In the genomic region with DNA sequence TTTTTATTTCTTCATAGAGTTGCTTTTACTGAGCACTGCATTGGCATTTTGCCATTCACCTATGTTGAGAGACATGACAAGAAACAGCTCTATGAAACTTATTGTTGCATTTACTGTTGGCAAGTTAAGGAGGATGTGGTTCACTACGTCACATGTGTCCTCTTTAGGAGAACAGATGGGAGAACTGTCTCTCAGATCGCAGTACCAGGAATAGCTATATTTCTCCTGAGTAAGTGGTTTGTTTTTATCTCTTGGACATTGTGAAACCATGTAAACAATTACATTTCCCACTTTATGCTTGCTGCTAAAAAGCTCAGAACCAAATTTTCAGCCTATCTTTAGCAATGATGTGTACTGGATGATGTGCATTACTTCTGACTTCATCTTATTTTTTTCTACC, we compare ENCODE assay signal across 9 cellular contexts. TPM values are rescaled to one million over a fixed set of nuclear protein-coding genes. Genes with fewer than 3 reads are reported as not detected.
DNase-seq lines count a peak whose midpoint lies in the region; ATAC-seq and TF ChIP-seq lines count a peak whose summit lies in the region.
"Had no signal": no experiment of that assay in that cellular context is flagged by ENCODE, and none has a peak within 500 bp of the region (broad histone marks: within the 10 kb centered on the region; RNA-seq: fewer than 3 reads in every experiment).

No MANE protein-coding gene starts in this region.

- H3K27ac ChIP-seq in heart right ventricle (peak overlapping the region in 4 of 10 donors; percentile 17 to 59 (median 44)), vagina (peak overlapping the region; percentile 20)

- intact Hi-C loops in heart right ventricle (cut with DNase I) (loop anchor here in 1 of 10 donors (10.0 kb wide), 1 partner anchor 90 kb away; the partner anchor contains the start of gene PDE3B), vagina (cut with DNase I) (no loop called here)

- TF ChIP-seq CTCF in heart right ventricle (IDR thresholded peaks at IDR 0.05) (no peak), vagina (IDR thresholded peaks at IDR 0.05) (no peak)

- 29 to 41% methylated on average over 2 of the region's 2 CpGs for WGBS in heart right ventricle, 2 donors

- H3K27me3 Mint-ChIP-seq in activated naive CD4-positive, alpha-beta T cell treated with anti-CD3 and anti-CD28 coated beads, Interleukin-2, amount 50 U/mL, for 24 hours: no peaks in the 10 kb centered on the region

- peak overlapping the region; percentile 96 for H3K27ac Mint-ChIP-seq in activated naive CD4-positive, alpha-beta T cell treated with anti-CD3 and anti-CD28 coated beads, Interleukin-2, amount 50 U/mL, for 24 hours

- H3K4me3 ChIP-seq in heart right ventricle (no peak overlapping the region), vagina (no peak overlapping the region)

- H3K36me3 ChIP-seq in heart right ventricle (no peaks in the 10 kb centered on the region), vagina (no peaks in the 10 kb centered on the region)

- peak in 6 of 8 donors; percentile 65 to 84 (median 78) for ATAC-seq in heart right ventricle

- H3K27me3 ChIP-seq in heart right ventricle (no peaks in the 10 kb centered on the region), vagina (no peaks in the 10 kb centered on the region)

- H3K4me1 ChIP-seq in heart right ventricle (peaks cover 0 to 35% (median 11%) of the 10 kb centered on the region in 9 donors), vagina (no peaks in the 10 kb centered on the region)

- no peak for TF ChIP-seq POLR2A in vagina (IDR thresholded peaks at IDR 0.05)

- H3K36me3 Mint-ChIP-seq in activated naive CD4-positive, alpha-beta T cell treated with anti-CD3 and anti-CD28 coated beads, Interleukin-2, amount 50 U/mL, for 24 hours: peaks cover 24% of the 10 kb centered on the region

- in situ Hi-C loops in SK-MEL-5 (cut with HindIII; ENCODE audit: low pct_unique_long_range_greater_than_20kb, low sequenced_read_pairs): no loop called here

- no peaks in the 10 kb centered on the region for H3K9me3 ChIP-seq in heart right ventricle
- no peaks in the 10 kb centered on the region for H3K9me3 ChIP-seq in vagina

- peaks cover 59% of the 10 kb centered on the region for H3K4me1 Mint-ChIP-seq in activated naive CD4-positive, alpha-beta T cell treated with anti-CD3 and anti-CD28 coated beads, Interleukin-2, amount 50 U/mL, for 24 hours

- peaks cover 13% of the 10 kb centered on the region for H3K9me3 Mint-ChIP-seq in activated naive CD4-positive, alpha-beta T cell treated with anti-CD3 and anti-CD28 coated beads, Interleukin-2, amount 50 U/mL, for 24 hours

- H3K4me3 Mint-ChIP-seq in activated naive CD4-positive, alpha-beta T cell treated with anti-CD3 and anti-CD28 coated beads, Interleukin-2, amount 50 U/mL, for 24 hours: peak overlapping the region; percentile 64

- DNase-seq in activated naive CD4-positive, alpha-beta T cell treated with anti-CD3 and anti-CD28 coated beads, Interleukin-2, amount 50 U/mL, for 16 hours: no peak
- DNase-seq in SK-MEL-5 (ENCODE audit: low read depth, low spot score) (peak; percentile 82), heart right ventricle (peak in 1 of 2 donors; percentile 24), vagina (ENCODE audit: extremely low spot score in 2 of 2) (no peak), NCI-H146 (lab: John Stamatoyannopoulos, UW) (no peak), islet precursor cell (no peak)
- DNase-seq in activated effector memory CD4-positive, alpha-beta T cell treated with anti-CD3 and anti-CD28 coated beads, Interleukin-2, amount 50 U/mL, for 16 hours: no peak
- DNase-seq: NCI-H524 had no signal

RNA-seq across cellular contexts. Expression of gene PSMA1, which starts 34.8 kb away (rescaled TPM):
- total RNA-seq in SK-MEL-5 (2014; rRNA removed; shearing (Covaris generic)): 278 and 284 TPM in 2 replicates
- polyA plus RNA-seq in SK-MEL-5 (2015; cell fraction: cytosol; rRNA removed): 155 and 188 TPM in 2 replicates
- 1,077 and 1,107 TPM in 2 replicates for polyA plus RNA-seq in SK-MEL-5 (2015; cell fraction: nucleus; rRNA removed)
- total RNA-seq in heart right ventricle (100 to 1,000 TPM; 117 to 147 (median 124) TPM), vagina (72.4 TPM)
- polyA plus RNA-seq in heart right ventricle: 100 to 1,000 TPM; 131 to 150 TPM

RNA-seq across cellular contexts. Expression of gene COPB1, which starts 55.3 kb away (rescaled TPM):
- total RNA-seq in SK-MEL-5 (2014; rRNA removed; shearing (Covaris generic)): 195 and 215 TPM in 2 replicates
- polyA plus RNA-seq in SK-MEL-5 (2015; cell fraction: cytosol; rRNA removed): 92.8 and 131 TPM in 2 replicates
- polyA plus RNA-seq in SK-MEL-5 (2015; cell fraction: nucleus; rRNA removed): 145 and 148 TPM in 2 replicates
- 10 to 100 TPM; 40.2 to 60.0 (median 47.9) TPM for total RNA-seq in heart right ventricle
- polyA plus RNA-seq in heart right ventricle: 10 to 100 TPM; 28.4 to 49.1 TPM
- total RNA-seq in vagina: 59.9 TPM
